ENCODE assay signal across 20 cellular contexts in the genomic region with DNA sequence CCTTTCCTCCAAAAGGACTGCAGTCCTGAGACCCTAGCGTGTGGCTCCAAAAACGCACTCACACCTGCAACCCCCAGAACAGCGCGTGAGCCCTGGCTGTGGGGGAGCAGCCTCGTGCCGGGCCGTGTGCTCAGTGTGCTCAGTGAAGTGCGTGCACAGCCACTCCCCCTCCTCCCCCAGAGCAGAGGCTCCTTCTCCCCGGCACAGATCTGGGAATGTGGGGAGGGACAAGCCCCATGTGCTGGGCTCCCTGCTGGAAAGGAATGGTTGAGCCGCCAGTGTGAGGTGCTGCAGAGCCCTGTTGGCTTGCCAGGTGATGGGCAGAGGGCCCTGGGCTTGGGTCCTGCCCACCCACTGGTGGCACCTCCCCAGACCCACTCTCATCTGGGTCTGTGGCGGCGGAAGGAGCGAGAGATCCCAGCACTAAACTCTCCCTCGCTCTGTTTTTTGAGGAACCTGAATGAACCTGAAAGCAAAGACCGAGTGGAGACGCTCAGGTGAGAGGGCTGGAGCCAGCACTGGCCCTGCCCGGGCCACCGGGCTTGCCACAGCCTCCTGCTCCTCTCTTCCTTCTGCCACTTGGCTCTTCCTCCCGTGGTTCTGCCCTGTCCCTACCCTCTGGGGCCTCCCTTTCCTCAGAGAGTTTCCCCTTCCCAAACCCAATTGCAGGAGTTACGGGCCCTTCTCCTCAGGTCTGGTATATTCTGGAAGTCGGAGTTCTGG. TPM values are rescaled to one million over a fixed set of nuclear protein-coding genes. Genes with fewer than 3 reads are reported as not detected.
A peak's percentile ranks its signal among the peaks of the same experiment; 100 is the strongest.
DNase-seq lines count a peak whose midpoint lies in the region; ATAC-seq and TF ChIP-seq lines count a peak whose summit lies in the region.
"Had no signal": no experiment of that assay in that cellular context is flagged by ENCODE, and none has a peak within 500 bp of the region (broad histone marks: within the 10 kb centered on the region; RNA-seq: fewer than 3 reads in every experiment).

No MANE protein-coding gene starts in this region.

- H3K27me3 ChIP-seq in GM23338 (ENCODE audit: insufficient read depth) (no peaks in the 10 kb centered on the region), layer of hippocampus (ENCODE audit: control insufficient read depth, insufficient read depth, low read length) (no peaks in the 10 kb centered on the region)
- H3K27me3 ChIP-seq: body of pancreas, hepatocyte, sigmoid colon had no signal

- TF ChIP-seq CTCF in GM23338 (conservative IDR thresholded peaks at IDR 0.05; ENCODE audit: low read depth in 2 of 2): peak in 1 of 2 experiments; percentile 69
- peak; percentile 58 for TF ChIP-seq CTCF in VCaP (conservative IDR thresholded peaks at IDR 0.05)
- no peak for TF ChIP-seq CTCF in chondrocyte (IDR thresholded peaks at IDR 0.05)

- peaks cover 56% of the 10 kb centered on the region for H3K4me1 ChIP-seq in GM23338 (ENCODE audit: insufficient read depth)
- H3K4me1 ChIP-seq: body of pancreas had no signal

- ATAC-seq in GM23338: peak; percentile 45
- ATAC-seq in stimulated activated naive B cell treated with anti-CD40 and anti-IgM and Interleukin-4, amounts not matched to agents 10 μg/mL and 1 μg/mL and 100 μg/mL, for 72 hours (replicated peaks): no peak
- ATAC-seq: body of pancreas; naive thymus-derived CD4-positive, alpha-beta T cell; T-helper 17 cell had no signal

- no peaks in the 10 kb centered on the region; the same call in 2 of the 3 replicates for H3K9me3 Mint-ChIP-seq in GM23338
- no peaks in the 10 kb centered on the region for H3K9me3 Mint-ChIP-seq in stimulated activated naive B cell treated with anti-CD40 and anti-IgM and Interleukin-4, amounts not matched to agents 10 μg/mL and 1 μg/mL and 100 μg/mL, for 72 hours
- no peaks in the 10 kb centered on the region for H3K9me3 Mint-ChIP-seq in chondrocyte (ENCODE audit: low read depth)

- peak overlapping the region; percentile 70 for H3K27ac Mint-ChIP-seq in GM23338
- H3K27ac Mint-ChIP-seq in stimulated activated naive B cell treated with anti-CD40 and anti-IgM and Interleukin-4, amounts not matched to agents 10 μg/mL and 1 μg/mL and 100 μg/mL, for 72 hours: peak overlapping the region; percentile 25
- no peak overlapping the region for H3K27ac Mint-ChIP-seq in chondrocyte (ENCODE audit: unreplicated experiment)
- H3K27ac Mint-ChIP-seq: naive thymus-derived CD4-positive, alpha-beta T cell; T-helper 17 cell had no signal

- peak; percentile 78 for DNase-seq in GM23338 (ENCODE audit: low spot score)
- DNase-seq in stimulated activated naive B cell treated with anti-CD40 and anti-IgM and Interleukin-4, amounts not matched to agents 10 μg/mL and 1 μg/mL and 100 μg/mL, for 72 hours: no peak
- DNase-seq in chondrocyte (ENCODE audit: low spot score): no peak
- no peak for DNase-seq in NCI-H1436 (lab: John Stamatoyannopoulos, UW)
- no peak for DNase-seq in NCI-H128 (lab: John Stamatoyannopoulos, UW; ENCODE audit: unreplicated experiment)
- no peak for DNase-seq in islet precursor cell
- DNase-seq: activated CD4-positive, CD25-positive, alpha-beta regulatory T cell treated with anti-CD3 and anti-CD28 coated beads, Interleukin-2, amount 50 U/mL, for 72 hours; activated CD8-positive, alpha-beta memory T cell treated with anti-CD3 and anti-CD28 coated beads, Interleukin-2, amount 50 U/mL, for 48 hours; activated naive CD4-positive, alpha-beta T cell treated with Interleukin-2 at 50 U/mL for 16 hours; body of pancreas; DMS79 treated with DMSO at 0.1 percent for 48 hours; naive thymus-derived CD4-positive, alpha-beta T cell; sigmoid colon; stimulated activated CD4-positive, alpha-beta T cell treated with anti-CD3 and anti-CD28 coated beads, Interleukin-2, amount 100 ng/mL, for 48 hours; T-helper 17 cell had no signal

- H3K4me3 Mint-ChIP-seq in GM23338 (no peak overlapping the region), chondrocyte (ENCODE audit: unreplicated experiment) (no peak overlapping the region)
- no peak overlapping the region for H3K4me3 Mint-ChIP-seq in stimulated activated naive B cell treated with anti-CD40 and anti-IgM and Interleukin-4, amounts not matched to agents 10 μg/mL and 1 μg/mL and 100 μg/mL, for 72 hours
- H3K4me3 Mint-ChIP-seq: naive thymus-derived CD4-positive, alpha-beta T cell; T-helper 17 cell had no signal

- H3K27ac ChIP-seq in GM23338 (ENCODE audit: low read depth) (peak overlapping the region; percentile 79), VCaP (peak overlapping the region; percentile 25; the same call in 1 of the 2 replicates), layer of hippocampus (ENCODE audit: low read depth, low read length) (peak overlapping the region; percentile 58)
- H3K27ac ChIP-seq: body of pancreas, C4-2B, hepatocyte, HL-60 had no signal

- H3K27me3 Mint-ChIP-seq in GM23338 (ENCODE audit: insufficient read depth, low read depth, poor library complexity) (peaks cover 26% of the 10 kb centered on the region), chondrocyte (ENCODE audit: low read depth) (no peaks in the 10 kb centered on the region)
- H3K27me3 Mint-ChIP-seq in stimulated activated naive B cell treated with anti-CD40 and anti-IgM and Interleukin-4, amounts not matched to agents 10 μg/mL and 1 μg/mL and 100 μg/mL, for 72 hours: no peaks in the 10 kb centered on the region
- H3K27me3 Mint-ChIP-seq: naive thymus-derived CD4-positive, alpha-beta T cell; T-helper 17 cell had no signal

- no peaks in the 10 kb centered on the region for H3K79me2 ChIP-seq in GM23338 (replicated peaks; ENCODE audit: insufficient read depth)
- H3K79me2 ChIP-seq: hepatocyte had no signal

- peaks cover 7% of the 10 kb centered on the region; the same call in 1 of the 2 replicates for H4K20me1 ChIP-seq in GM23338 (replicated peaks; ENCODE audit: insufficient read depth)

- no peak overlapping the region for H3K4me3 ChIP-seq in GM23338
- H3K4me3 ChIP-seq: body of pancreas, hepatocyte, sigmoid colon had no signal

- no peaks in the 10 kb centered on the region; the same call in 1 of the 2 replicates for H3K36me3 ChIP-seq in GM23338 (ENCODE audit: insufficient read depth)

- no peaks in the 10 kb centered on the region for H3K9me2 ChIP-seq in GM23338 (ENCODE audit: insufficient read depth)

- no peak overlapping the region for H2AFZ ChIP-seq in GM23338
- H2AFZ ChIP-seq: hepatocyte had no signal

- H3K4me1 Mint-ChIP-seq in GM23338: peaks cover 68% of the 10 kb centered on the region
- peaks cover 3 to 4% of the 10 kb centered on the region in 2 donors for H3K4me1 Mint-ChIP-seq in stimulated activated naive B cell treated with anti-CD40 and anti-IgM and Interleukin-4, amounts not matched to agents 10 μg/mL and 1 μg/mL and 100 μg/mL, for 72 hours
- peaks cover 3% of the 10 kb centered on the region for H3K4me1 Mint-ChIP-seq in chondrocyte (ENCODE audit: low read depth)

- H3K36me3 Mint-ChIP-seq in GM23338 (ENCODE audit: low read depth): peaks cover 42% of the 10 kb centered on the region
- H3K36me3 Mint-ChIP-seq in stimulated activated naive B cell treated with anti-CD40 and anti-IgM and Interleukin-4, amounts not matched to agents 10 μg/mL and 1 μg/mL and 100 μg/mL, for 72 hours: peaks cover 48 to 75% of the 10 kb centered on the region in 2 donors
- H3K36me3 Mint-ChIP-seq in chondrocyte (ENCODE audit: low read depth): peaks cover 15% of the 10 kb centered on the region

- H3F3A ChIP-seq in GM23338 (replicated peaks; ENCODE audit: low read depth): peaks cover 30% of the 10 kb centered on the region

- peak overlapping the region; percentile 26; the same call in 1 of the 2 replicates for H3K4me2 ChIP-seq in GM23338
- H3K4me2 ChIP-seq: hepatocyte had no signal

TF ChIP-seq in GM23338, 12 proteins besides CTCF, POLR2A, EP300 and RAD21 (continues in another document):
- TF ChIP-seq EZH2phosphoT487 (IDR thresholded peaks at IDR 0.05; ENCODE audit: unreplicated experiment): no peak

RNA-seq across cellular contexts. Expression of a gene that starts 9.0 kb away (rescaled TPM):
- 60.1 and 66.9 TPM in 2 replicates for total RNA-seq in GM23338 (2014; rRNA removed; shearing (Covaris generic))
- polyA plus RNA-seq in GM23338 (2016; fragmentation: Nextera tagmentation; extraction: Ambion mirVana): 4.7 and 5.5 TPM in 2 replicates
- 1.3 to 3.8 TPM (median 2.7 TPM) in 3 replicates for total RNA-seq in chondrocyte
- total RNA-seq: T-helper 17 cell had no signal
- polyA plus RNA-seq: naive thymus-derived CD4-positive, alpha-beta T cell had no signal

RNA-seq across cellular contexts. Expression of a gene that starts 30.8 kb away (rescaled TPM):
- total RNA-seq in GM23338 (2014; rRNA removed; shearing (Covaris generic)): 24.6 and 26.8 TPM in 2 replicates
- 10.1 and 12.1 TPM in 2 replicates for polyA plus RNA-seq in GM23338 (2016; fragmentation: Nextera tagmentation; extraction: Ambion mirVana)
- total RNA-seq in chondrocyte: 17.7 to 28.0 TPM (median 20.8 TPM) in 3 replicates

Comparison
In these comparisons a context has a peak if more than half of its experiments do, and no peak if none do; other contexts are left out.
1. H3K27ac ChIP-seq: peak in every context shown above with its lines; median percentile 79 in GM23338; 58 in layer of hippocampus; 25 in VCaP.
2. RNA of a gene that starts 9.0 kb away (total RNA-seq): 60.1 to 66.9 TPM in GM23338; 1.3 to 3.8 TPM in chondrocyte; every median in the first group is over 10 times any median in the second.